ENCODE assay signal across 16 cellular contexts in genomic region chr6:107653861-107654394, GRCh38.
"Had no signal": no experiment of that assay in that cellular context is flagged by ENCODE, and none has a peak within 500 bp of the region (broad histone marks: within the 10 kb centered on the region; RNA-seq: fewer than 3 reads in every experiment).

No MANE protein-coding gene starts in this region.

- H3K9me3 Mint-ChIP-seq: activated naive CD4-positive, alpha-beta T cell treated with anti-CD3 and anti-CD28 coated beads, Interleukin-2, amount 10 ng/mL, durations not matched to agents 7 days and 5 days; activated T-helper 2 cell treated with anti-CD3 and anti-CD28 coated beads, Interferon-gamma antibody, Interleukin-2, Interleukin-4, amounts not matched to agents 10 μg/mL and 5 μg/mL and 100 μg/mL, durations not matched to agents 14 hours and 24 hours and 36 hours had no signal

- H3K36me3 Mint-ChIP-seq: activated naive CD4-positive, alpha-beta T cell treated with anti-CD3 and anti-CD28 coated beads, Interleukin-2, amount 10 ng/mL, durations not matched to agents 7 days and 5 days; stimulated activated naive B cell treated with anti-CD40 and anti-IgM and Interleukin-4, amounts not matched to agents 10 μg/mL and 1 μg/mL and 100 μg/mL, for 72 hours; T-cell had no signal

- H3K9me3 ChIP-seq: ascending aorta, uterus had no signal

- H3K36me3 ChIP-seq: uterus had no signal

- H3K27ac Mint-ChIP-seq: activated naive CD4-positive, alpha-beta T cell treated with anti-CD3 and anti-CD28 coated beads, Interleukin-2, amount 10 ng/mL, durations not matched to agents 7 days and 5 days; activated T-helper 2 cell treated with anti-CD3 and anti-CD28 coated beads, Interferon-gamma antibody, Interleukin-2, Interleukin-4, amounts not matched to agents 10 μg/mL and 5 μg/mL and 100 μg/mL, durations not matched to agents 14 hours and 24 hours and 36 hours; T-cell had no signal

- H3K4me3 ChIP-seq: ascending aorta, lung, tibial nerve, uterus had no signal

- H3K27ac ChIP-seq: ascending aorta, parathyroid adenoma, tibial nerve, uterus had no signal

- H3K4me1 ChIP-seq: ascending aorta, uterus had no signal

- H3K27me3 Mint-ChIP-seq: stimulated activated naive B cell treated with anti-CD40 and anti-IgM and Interleukin-4, amounts not matched to agents 10 μg/mL and 1 μg/mL and 100 μg/mL, for 72 hours; T-cell had no signal

- H3K4me3 Mint-ChIP-seq: activated naive CD4-positive, alpha-beta T cell treated with anti-CD3 and anti-CD28 coated beads, Interleukin-2, amount 10 ng/mL, durations not matched to agents 7 days and 5 days; stimulated activated naive B cell treated with anti-CD40 and anti-IgM and Interleukin-4, amounts not matched to agents 10 μg/mL and 1 μg/mL and 100 μg/mL, for 72 hours; T-cell had no signal

- DNase-seq: activated CD4-positive, alpha-beta T cell treated with anti-CD3 and anti-CD28 coated beads for 1 hour; activated CD4-positive, alpha-beta T cell treated with anti-CD3 and anti-CD28 coated beads, Interleukin-2, amount 50 U/mL, for 4 hours; activated naive CD4-positive, alpha-beta T cell treated with anti-CD3 and anti-CD28 coated beads, Interleukin-2, amount 10 ng/mL, durations not matched to agents 7 days and 5 days; activated T-cell treated with anti-CD3 and anti-CD28 coated beads for 4 hours; hypothalamus; midbrain; stimulated activated CD4-positive, alpha-beta T cell treated with anti-CD3 and anti-CD28 coated beads, Interleukin-2, amount 100 ng/mL, for 48 hours; stimulated activated naive B cell treated with anti-CD40 and anti-IgM and Interleukin-4, amounts not matched to agents 10 μg/mL and 1 μg/mL and 100 μg/mL, for 72 hours; T-cell; T1000; uterus had no signal

- ATAC-seq: stimulated activated naive B cell treated with anti-CD40 and anti-IgM and Interleukin-4, amounts not matched to agents 10 μg/mL and 1 μg/mL and 100 μg/mL, for 72 hours; T-cell had no signal

- H3K27me3 ChIP-seq: ascending aorta, tibial nerve, uterus had no signal
